Comparison of ENCODE assay signal across 11 cellular contexts in genomic region chr5:61631438-61631941, GRCh38.
DNase-seq lines count a peak whose midpoint lies in the region; ATAC-seq and TF ChIP-seq lines count a peak whose summit lies in the region.
"Had no signal": no experiment of that assay in that cellular context is flagged by ENCODE, and none has a peak within 500 bp of the region (broad histone marks: within the 10 kb centered on the region; RNA-seq: fewer than 3 reads in every experiment).

No MANE protein-coding gene starts in this region.

- 64 to 75% methylated on average over 11 of the region's 11 CpGs for WGBS in sigmoid colon, 2 donors

- no peaks in the 10 kb centered on the region for H3K9me3 ChIP-seq in sigmoid colon

- no peaks in the 10 kb centered on the region for H3K27me3 ChIP-seq in sigmoid colon

- TF ChIP-seq CTCF in choroid plexus epithelial cell (conservative IDR thresholded peaks at IDR 0.05; ENCODE audit: low read depth, low read length) = no peak
- no peak for TF ChIP-seq CTCF in sigmoid colon (IDR thresholded peaks at IDR 0.05)

- TF ChIP-seq POLR2A in sigmoid colon (IDR thresholded peaks at IDR 0.05) = no peak

- H3K27ac ChIP-seq in sigmoid colon = peak overlapping the region; percentile 62 to 75 (median 69)

- ATAC-seq in GM21367 (IDR thresholded peaks at IDR 0.05; ENCODE audit: unreplicated experiment) = no peak
- ATAC-seq in GM18520 (IDR thresholded peaks at IDR 0.05; ENCODE audit: unreplicated experiment) = no peak
- ATAC-seq: CD8-positive, alpha-beta T cell had no signal

- peaks cover 0 to 16% (median 10%) of the 10 kb centered on the region in 4 donors for H3K4me1 ChIP-seq in sigmoid colon

- peak in 1 of 4 donors; percentile 56 for TF ChIP-seq EP300 in sigmoid colon (IDR thresholded peaks at IDR 0.05)

- no peaks in the 10 kb centered on the region for H3K36me3 ChIP-seq in sigmoid colon

- intact Hi-C loops in sigmoid colon (cut with DNase I) = no loop called here

- H3K4me3 ChIP-seq in choroid plexus epithelial cell (ENCODE audit: low read depth, low read length) = peak overlapping the region; percentile 7
- H3K4me3 ChIP-seq in sigmoid colon = peak overlapping the region in 1 of 4 donors; percentile 8

- DNase-seq in NCI-H1092 (lab: John Stamatoyannopoulos, UW) (peak; percentile 22), choroid plexus epithelial cell (ENCODE audit: low read depth) (peak; percentile 44), islet precursor cell (peak; percentile 48), sigmoid colon (peak; percentile 89), SW 1271 (lab: John Stamatoyannopoulos, UW) (no peak), HT-29 (ENCODE audit: low spot score) (no peak)
- DNase-seq: CD8-positive, alpha-beta T cell; NCI-H524; stimulated activated naive CD4-positive, alpha-beta T cell had no signal

Comparison
In these comparisons a context has a peak if more than half of its experiments do, and no peak if none do; other contexts are left out.
1. DNase-seq: peak in NCI-H1092 (single experiment), choroid plexus epithelial cell (single experiment), islet precursor cell (single experiment) and sigmoid colon (single experiment); none in SW 1271 (0 of 2) and HT-29 (single experiment).